In the genomic region with DNA sequence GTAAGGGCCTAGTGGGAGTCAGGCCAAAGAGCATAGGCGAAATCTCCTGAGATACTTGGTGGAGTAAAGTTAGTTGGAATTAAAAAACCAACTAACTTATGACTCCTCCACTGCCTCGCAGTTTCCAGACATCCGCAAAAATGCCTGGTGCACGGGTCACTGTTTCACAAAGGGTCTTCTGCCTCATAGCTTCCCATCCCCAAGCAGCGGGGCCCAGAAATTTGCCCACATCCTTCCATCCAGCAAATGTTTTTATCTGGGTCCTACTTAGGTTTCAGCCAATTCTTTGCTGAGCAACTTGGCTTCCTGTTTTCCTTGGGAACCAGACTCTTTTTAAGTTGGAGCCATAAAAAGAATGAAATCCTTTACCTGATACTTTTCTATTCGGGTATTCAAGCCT, we compare ENCODE assay signal across 13 cellular contexts. TPM values are rescaled to one million over a fixed set of nuclear protein-coding genes. Genes with fewer than 3 reads are reported as not detected.
DNase-seq lines count a peak whose midpoint lies in the region; ATAC-seq, FAIRE-seq and TF ChIP-seq lines count a peak whose summit lies in the region.
"Had no signal": no experiment of that assay in that cellular context is flagged by ENCODE, and none has a peak within 500 bp of the region (broad histone marks: within the 10 kb centered on the region; RNA-seq: fewer than 3 reads in every experiment).

No MANE protein-coding gene starts in this region.

- TF ChIP-seq RAD21 in SK-N-SH (IDR thresholded peaks at IDR 0.05; ENCODE audit: low read length) (no peak), H1 (IDR thresholded peaks at IDR 0.05 in 1 of 2, conservative IDR thresholded peaks at IDR 0.05 in 1 of 2; ENCODE audit: low read depth in 2 of 2, low read length in 2 of 2) (no peak)

- no peak overlapping the region for H3K23ac ChIP-seq in H1 (ENCODE audit: insufficient read length)

- DNase-seq in SK-N-SH (no peak), H1 (ENCODE audit: low read depth in 1 of 2, low spot score in 2 of 2) (no peak), upper lobe of right lung (no peak), occipital lobe (lab: John Stamatoyannopoulos, UW) (no peak)
- DNase-seq: activated naive CD8-positive, alpha-beta T cell treated with anti-CD3 and anti-CD28 coated beads for 36 hours; activated T-cell treated with anti-CD3 and anti-CD28 coated beads, Interleukin-2, amount 50 U/mL, for 1 hour; CD4-positive, alpha-beta T cell; stimulated activated CD4-positive, alpha-beta T cell treated with anti-CD3 and anti-CD28 coated beads, Interleukin-4, amount 100 ng/mL, for 24 hours had no signal

- peaks cover 43% of the 10 kb centered on the region for H3F3A ChIP-seq in SK-N-SH (replicated peaks; ENCODE audit: insufficient read depth)

- CTCF ChIA-PET in SK-N-SH (lab: Yijun Ruan, JAX) = interaction anchor here (0.9 to 6.2 kb wide), 4 partner anchors 9 to 50 kb away, joined by 3 to 123 read pairs (median 6); no protein-coding TSS in a partner anchor
- CTCF ChIA-PET in H1 (lab: Charles Lee; ENCODE audit: partially characterized antibody) = interaction anchor here (0.6 to 9.8 kb wide), 14 partner anchors 11 to 500 kb away, joined by 3 to 152 read pairs (median 4); no protein-coding TSS in a partner anchor

- no peaks in the 10 kb centered on the region for H3K27me3 ChIP-seq in SK-N-SH (ENCODE audit: insufficient read depth)
- no peaks in the 10 kb centered on the region for H3K27me3 ChIP-seq in H1 (replicated peaks in 1 of 4; ENCODE audit: control insufficient read depth in 3 of 4, extremely low read depth in 1 of 4, insufficient read depth in 3 of 4, low read length in 3 of 4)
- H3K27me3 ChIP-seq in upper lobe of right lung = no peaks in the 10 kb centered on the region

- no peak overlapping the region for H2BK120ac ChIP-seq in H1 (replicated peaks; ENCODE audit: low read depth, low read length)

- no peak overlapping the region for H3K14ac ChIP-seq in H1 (ENCODE audit: insufficient read length)

- peak overlapping the region; percentile 93 to 96 (median 96) for H3K27ac Mint-ChIP-seq in nephron
- H3K27ac Mint-ChIP-seq: activated naive CD8-positive, alpha-beta T cell treated with anti-CD3 and anti-CD28 coated beads for 36 hours; CD4-positive, alpha-beta T cell had no signal

- no peaks in the 10 kb centered on the region for H3K9me3 Mint-ChIP-seq in nephron
- H3K9me3 Mint-ChIP-seq: activated naive CD8-positive, alpha-beta T cell treated with anti-CD3 and anti-CD28 coated beads for 36 hours; CD4-positive, alpha-beta T cell had no signal

- no peak overlapping the region for H2AK5ac ChIP-seq in H1 (ENCODE audit: low read depth, low read length)

- no peak for FAIRE-seq in H1 (lab: Jason Lieb, UNC)

- H2AFZ ChIP-seq in SK-N-SH (ENCODE audit: low read depth) (no peak overlapping the region), H1 (ENCODE audit: low read length) (peak overlapping the region; percentile 18)

- ATAC-seq in SK-N-SH treated with all-trans-retinoic acid at 6 μM for 48 hours (no peak), upper lobe of right lung (no peak), GM21529 (IDR thresholded peaks at IDR 0.05; ENCODE audit: unreplicated experiment) (no peak), GM19324 (IDR thresholded peaks at IDR 0.05; ENCODE audit: low FRiP score, unreplicated experiment) (no peak)

- H3K4me2 ChIP-seq in SK-N-SH (peak overlapping the region; percentile 29; the same call in 1 of the 2 replicates), H1 (ENCODE audit: insufficient read depth in 1 of 2, low read depth in 2 of 2, low read length in 2 of 2) (no peak overlapping the region)

- H3K79me2 ChIP-seq in SK-N-SH (ENCODE audit: insufficient read depth) = peaks cover 25% of the 10 kb centered on the region; the same call in 1 of the 2 replicates
- H3K79me2 ChIP-seq in H1 (ENCODE audit: control insufficient read depth in 1 of 2, insufficient read depth in 2 of 2, low read length in 2 of 2) = no peaks in the 10 kb centered on the region

- TF ChIP-seq CTCF in SK-N-SH (IDR thresholded peaks at IDR 0.05) (no peak), H1 (IDR thresholded peaks at IDR 0.05; ENCODE audit: control extremely low read depth in 1 of 3, insufficient read depth in 1 of 3, low read depth in 1 of 3, low read length in 3 of 3) (no peak), nephron (IDR thresholded peaks at IDR 0.05; ENCODE audit: unreplicated experiment in 3 of 3) (no peak), upper lobe of right lung (IDR thresholded peaks at IDR 0.05) (no peak)

- H3K9ac ChIP-seq in SK-N-SH (peak overlapping the region; percentile 10; the same call in 1 of the 2 replicates), H1 (replicated peaks in 1 of 4; ENCODE audit: extremely low read depth in 1 of 4, low read depth in 3 of 4, low read length in 3 of 4) (no peak overlapping the region)

- H3K4ac ChIP-seq in H1 (replicated peaks; ENCODE audit: insufficient read length, low read depth, low read length) = no peak overlapping the region

- no peak overlapping the region for H2BK12ac ChIP-seq in H1 (ENCODE audit: low read depth, low read length)

- H4K5ac ChIP-seq in H1 (ENCODE audit: insufficient read length, low read depth, low read length) = no peak overlapping the region

- H3K36me3 ChIP-seq in SK-N-SH (replicated peaks in 1 of 2; ENCODE audit: control insufficient read depth in 1 of 2, insufficient read depth in 2 of 2, low read length in 1 of 2) = peaks cover 2 to 20% of the 10 kb centered on the region in 2 experiments
- H3K36me3 ChIP-seq in H1 (ENCODE audit: control insufficient read depth in 2 of 4, insufficient read depth in 4 of 4, low read length in 3 of 4) = no peaks in the 10 kb centered on the region
- H3K36me3 ChIP-seq in upper lobe of right lung = no peaks in the 10 kb centered on the region

- intact Hi-C loops in upper lobe of right lung (cut with DNase I) = no loop called here

- H3K9me3 ChIP-seq in SK-N-SH (no peaks in the 10 kb centered on the region), H1 (ENCODE audit: insufficient read depth in 2 of 2, low read depth in 1 of 2, low read length in 1 of 2) (no peaks in the 10 kb centered on the region), upper lobe of right lung (no peaks in the 10 kb centered on the region)

- H3K9me2 ChIP-seq in SK-N-SH = no peaks in the 10 kb centered on the region

- no peak overlapping the region for H2BK20ac ChIP-seq in H1 (ENCODE audit: low read length)

- POLR2A ChIA-PET in SK-N-SH (lab: Yijun Ruan, JAX) = no interaction called here
- POLR2A ChIA-PET in H1 (lab: Charles Lee; ENCODE audit: partially characterized antibody) = no interaction called here

- 83% methylated on average over 6 of the region's 6 CpGs for WGBS in SK-N-SH (ENCODE audit: low lambda C conversion rate)
- 90% methylated on average over 6 of the region's 6 CpGs; no CpG with 5 or more reads in 1 of the 2 experiments for WGBS in H1 (ENCODE audit: extremely low coverage in 1 of 2, insufficient coverage in 1 of 2, insufficient read length in 1 of 2, insufficient replicate concordance in 2 of 2, low coverage in 1 of 2, low lambda C conversion rate in 2 of 2, missing lambda C conversion rate in 1 of 2), 2 experiments

- peaks cover 54% of the 10 kb centered on the region for H3K4me1 Mint-ChIP-seq in nephron
- H3K4me1 Mint-ChIP-seq: activated naive CD8-positive, alpha-beta T cell treated with anti-CD3 and anti-CD28 coated beads for 36 hours had no signal

- peaks cover 13% of the 10 kb centered on the region for H3K36me3 Mint-ChIP-seq in nephron (ENCODE audit: low read depth)
- H3K36me3 Mint-ChIP-seq: activated naive CD8-positive, alpha-beta T cell treated with anti-CD3 and anti-CD28 coated beads for 36 hours had no signal

- H3K23me2 ChIP-seq in H1 (ENCODE audit: low read depth, low read length) = no peaks in the 10 kb centered on the region

- no peak overlapping the region for H3K18ac ChIP-seq in H1 (ENCODE audit: extremely low read depth, low read length)

- no peak overlapping the region for H2BK5ac ChIP-seq in H1 (ENCODE audit: low read depth, low read length)

- no peak overlapping the region for H3K4me3 ChIP-seq in SK-N-SH (ENCODE audit: low read depth in 2 of 2, low read length in 1 of 2)
- H3K4me3 ChIP-seq in H1 (ENCODE audit: extremely low read depth in 1 of 4, insufficient read depth in 2 of 4, low read depth in 3 of 4, low read length in 4 of 4) = no peak overlapping the region
- H3K4me3 ChIP-seq in upper lobe of right lung = no peak overlapping the region

- peaks cover 0 to 34% of the 10 kb centered on the region in 2 experiments; a peak in 3 of 4 replicates for H3K4me1 ChIP-seq in SK-N-SH (ENCODE audit: control insufficient read depth in 1 of 2, insufficient read depth in 2 of 2, low read depth in 1 of 2, low read length in 1 of 2)
- H3K4me1 ChIP-seq in H1 (replicated peaks in 1 of 4; ENCODE audit: control insufficient read depth in 3 of 4, insufficient read depth in 4 of 4, low read length in 3 of 4) = peaks cover 0 to 5% (median under 1%) of the 10 kb centered on the region in 4 experiments; a peak in 1 of 7 replicates
- H3K4me1 ChIP-seq in upper lobe of right lung = peaks cover 8% of the 10 kb centered on the region

- no peak overlapping the region for H3K4me3 Mint-ChIP-seq in nephron
- H3K4me3 Mint-ChIP-seq: activated naive CD8-positive, alpha-beta T cell treated with anti-CD3 and anti-CD28 coated beads for 36 hours; CD4-positive, alpha-beta T cell had no signal

- TF ChIP-seq POLR2A in H1 (IDR thresholded peaks at IDR 0.05; ENCODE audit: control extremely low read depth in 1 of 2, low read depth in 2 of 2, low read length in 2 of 2) = no peak

- H4K91ac ChIP-seq in H1 (replicated peaks; ENCODE audit: insufficient read length, low read length) = no peak overlapping the region

- H3K79me1 ChIP-seq in H1 (ENCODE audit: low read depth, low read length) = no peaks in the 10 kb centered on the region

- TF ChIP-seq EP300 in SK-N-SH (IDR thresholded peaks at IDR 0.05; ENCODE audit: borderline replicate concordance in 1 of 2, low read depth in 1 of 2, low read length in 1 of 2) (no peak), H1 (IDR thresholded peaks at IDR 0.05; ENCODE audit: borderline replicate concordance in 1 of 2, low read depth in 2 of 2, low read length in 2 of 2) (no peak)

- H3K56ac ChIP-seq in H1 (replicated peaks; ENCODE audit: insufficient read length, low read depth, low read length) = no peak overlapping the region

- H4K8ac ChIP-seq in H1 (ENCODE audit: extremely low read depth, insufficient read depth, low read length) = no peak overlapping the region

- H4K20me1 ChIP-seq in SK-N-SH (ENCODE audit: insufficient read depth) = no peaks in the 10 kb centered on the region
- H4K20me1 ChIP-seq in H1 (replicated peaks in 1 of 2; ENCODE audit: control insufficient read depth in 1 of 2, insufficient read depth in 2 of 2, low read length in 2 of 2) = no peaks in the 10 kb centered on the region

- no peak overlapping the region for H2BK15ac ChIP-seq in H1 (ENCODE audit: low read length)

- H3K27me3 Mint-ChIP-seq in nephron (ENCODE audit: low read depth) = no peaks in the 10 kb centered on the region
- H3K27me3 Mint-ChIP-seq: activated naive CD8-positive, alpha-beta T cell treated with anti-CD3 and anti-CD28 coated beads for 36 hours; CD4-positive, alpha-beta T cell had no signal

- H3K27ac ChIP-seq in SK-N-SH (ENCODE audit: low read depth in 2 of 2, low read length in 1 of 2) = peak overlapping the region in 1 of 2 experiments; percentile 96; a peak in 2 of 4 replicates
- no peak overlapping the region for H3K27ac ChIP-seq in H1 (ENCODE audit: low read depth, low read length)
- H3K27ac ChIP-seq in upper lobe of right lung = peak overlapping the region; percentile 33
- H3K27ac ChIP-seq: 22Rv1 had no signal

RNA-seq across cellular contexts. Expression of gene FZD4, which starts 36.3 kb away (rescaled TPM):
- polyA plus RNA-seq in SK-N-SH (2012; rRNA removed) (0.72 and 0.93 TPM in 2 replicates), H1 (2011; rRNA removed) (3.0 and 3.1 TPM in 2 replicates)
- polyA plus RNA-seq in SK-N-SH (2012; cell fraction: cytosol; rRNA removed) = 0.81 and 0.82 TPM in 2 replicates
- polyA plus RNA-seq in SK-N-SH (2012; cell fraction: nucleus; rRNA removed) = 0.62 and 1.0 TPM in 2 replicates
- total RNA-seq in H1 (2021; fragmentation: NEBNext Ultra II Directional; extraction: Animal tissue kit (Norgen Biotek cat#: 25700)) = 6.8 and 7.1 TPM in 2 replicates
- 3.3 TPM for polyA plus RNA-seq in H1 (2011; cell fraction: cytosol; rRNA removed)
- polyA plus RNA-seq in H1 (2011; cell fraction: nucleus; rRNA removed) = 2.1 TPM
- polyA plus RNA-seq in H1 (2012, experiment 1 of 2) = 2.5 to 3.6 TPM (median 3.0 TPM) in 4 replicates
- polyA plus RNA-seq in H1 (2012, experiment 2 of 2) = 0.35 TPM
- 6.1 TPM for polyA plus RNA-seq in H1 (2013, experiment 1 of 2)
- polyA plus RNA-seq in H1 (2013, experiment 2 of 2) = 6.4 TPM
- 6.1 and 6.8 TPM in 2 replicates for polyA minus RNA-seq in H1 (2011; rRNA and poly(A)+ RNA removed)
- 3.4 TPM for polyA minus RNA-seq in H1 (2011; cell fraction: cytosol; rRNA and poly(A)+ RNA removed)
- 5.1 TPM for polyA minus RNA-seq in H1 (2011; cell fraction: nucleus; rRNA and poly(A)+ RNA removed)
- total RNA-seq in upper lobe of right lung (57.4 TPM), occipital lobe (16.1 TPM)
- total RNA-seq: CD4-positive, alpha-beta T cell had no signal
